In genomic region chr5:123803359-123803758, GRCh38 we compare ENCODE assay signal across 12 cellular contexts.
"Had no signal": no experiment of that assay in that cellular context is flagged by ENCODE, and none has a peak within 500 bp of the region (broad histone marks: within the 10 kb centered on the region; RNA-seq: fewer than 3 reads in every experiment).

No MANE protein-coding gene starts in this region.

- ATAC-seq: right lobe of liver, upper lobe of right lung had no signal

- H3K4me3 ChIP-seq: right lobe of liver, stomach, thoracic aorta, upper lobe of right lung had no signal

- H3K27me3 ChIP-seq: brain microvascular endothelial cell, right lobe of liver, stomach, upper lobe of right lung had no signal

- H3K9me3 ChIP-seq: right lobe of liver, stomach, thoracic aorta, upper lobe of right lung had no signal

- H3K27ac ChIP-seq: brain microvascular endothelial cell, right lobe of liver, stomach, thoracic aorta, upper lobe of right lung had no signal

- H3K36me3 ChIP-seq: brain microvascular endothelial cell, right lobe of liver, stomach, thoracic aorta, upper lobe of right lung had no signal

- H3K4me1 ChIP-seq: right lobe of liver, stomach, upper lobe of right lung had no signal

- DNase-seq: activated CD4-positive, CD25-positive, alpha-beta regulatory T cell treated with anti-CD3 and anti-CD28 coated beads, Interleukin-2, amount 50 U/mL, for 72 hours; activated naive CD8-positive, alpha-beta T cell treated with anti-CD3 and anti-CD28 coated beads for 36 hours; amygdala; cortex of kidney; effector CD8-positive, alpha-beta T cell; foreskin melanocyte; right lobe of liver; stomach; T1000; upper lobe of right lung had no signal
